In the genomic region with DNA sequence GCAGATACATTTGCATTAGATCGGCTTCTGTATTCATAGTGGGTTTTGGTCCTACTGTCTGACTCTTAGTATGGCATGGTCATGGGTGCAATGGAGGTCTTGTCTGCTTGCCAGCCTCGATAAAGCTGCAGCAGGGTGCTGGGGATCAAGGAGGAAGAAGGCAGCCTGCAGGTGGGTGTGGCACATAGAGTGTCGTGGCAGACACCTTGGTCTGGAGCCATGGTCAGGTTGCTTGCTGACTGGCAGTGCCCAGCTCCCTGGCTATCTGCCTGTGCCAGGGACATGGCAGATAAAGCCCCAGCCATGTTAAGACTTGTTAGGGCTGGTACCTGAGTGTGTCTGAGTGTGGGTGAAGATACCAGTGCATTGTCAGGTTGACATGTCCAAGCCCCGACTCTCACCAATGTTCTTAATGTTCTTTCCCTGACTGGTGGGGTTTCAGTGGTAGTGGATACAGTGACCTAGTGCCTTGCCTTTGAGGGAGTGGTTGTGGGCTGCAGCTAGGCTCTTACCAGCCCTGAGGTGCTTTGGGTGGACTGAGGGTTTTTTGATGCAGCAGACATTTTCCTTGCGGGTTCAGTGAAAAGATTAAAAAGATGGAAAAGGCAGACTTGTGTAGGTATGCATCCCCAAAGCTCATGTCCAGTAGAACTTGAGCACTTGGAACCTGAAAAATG, we compare ENCODE assay signal across 8 cellular contexts. TPM values are rescaled to one million over a fixed set of nuclear protein-coding genes. Genes with fewer than 3 reads are reported as not detected.
DNase-seq lines count a peak whose midpoint lies in the region; ATAC-seq and TF ChIP-seq lines count a peak whose summit lies in the region.

No MANE protein-coding gene starts in this region.

- no peak overlapping the region for H3K27ac ChIP-seq in smooth muscle cell (ENCODE audit: low read depth)

- TF ChIP-seq CTCF in smooth muscle cell (IDR thresholded peaks at IDR 0.05; ENCODE audit: borderline replicate concordance, insufficient read depth, poor library complexity, severe bottlenecking): no peak

- H3K27ac Mint-ChIP-seq in activated CD4-positive, alpha-beta T cell treated with anti-CD3 and anti-CD28 coated beads, Interleukin-2, amount 10 ng/mL, durations not matched to agents 7 days and 5 days: peak overlapping the region; percentile 83

- peaks cover 46% of the 10 kb centered on the region for H3K79me2 ChIP-seq in smooth muscle cell (ENCODE audit: low read depth)

- no peak overlapping the region for H3K4me3 ChIP-seq in smooth muscle cell

- H3K4me2 ChIP-seq in smooth muscle cell: peak overlapping the region; percentile 92

- POLR2A ChIA-PET in activated CD4-positive, alpha-beta T cell treated with anti-CD3 and anti-CD28 coated beads, Interleukin-2, amount 10 ng/mL, durations not matched to agents 7 days and 5 days (lab: Charles Lee): no interaction called here

- no peaks in the 10 kb centered on the region for H3K27me3 ChIP-seq in smooth muscle cell (ENCODE audit: low read depth)

- no peaks in the 10 kb centered on the region for H4K20me1 ChIP-seq in smooth muscle cell (ENCODE audit: low read depth)

- peaks cover 22% of the 10 kb centered on the region for H3K4me1 ChIP-seq in smooth muscle cell (ENCODE audit: low read depth)

- no peaks in the 10 kb centered on the region for H3F3A ChIP-seq in smooth muscle cell (ENCODE audit: low read depth)

- peaks cover 22% of the 10 kb centered on the region for H3K36me3 Mint-ChIP-seq in activated CD4-positive, alpha-beta T cell treated with anti-CD3 and anti-CD28 coated beads, Interleukin-2, amount 10 ng/mL, durations not matched to agents 7 days and 5 days (ENCODE audit: low read depth)

- no peaks in the 10 kb centered on the region for H3K9me3 ChIP-seq in smooth muscle cell (replicated peaks; ENCODE audit: low read depth)

- H2AFZ ChIP-seq in smooth muscle cell (ENCODE audit: low read depth): no peak overlapping the region

- no peak overlapping the region for H3K9ac ChIP-seq in smooth muscle cell (ENCODE audit: low read depth)

- H3K4me1 Mint-ChIP-seq in activated CD4-positive, alpha-beta T cell treated with anti-CD3 and anti-CD28 coated beads, Interleukin-2, amount 10 ng/mL, durations not matched to agents 7 days and 5 days: peaks cover 56% of the 10 kb centered on the region

- 86% methylated on average over 5 of the region's 5 CpGs for WGBS in smooth muscle cell (ENCODE audit: low lambda C conversion rate)

- ATAC-seq in HG03175 (IDR thresholded peaks at IDR 0.05; ENCODE audit: unreplicated experiment): no peak
- ATAC-seq in HG03159 (IDR thresholded peaks at IDR 0.05; ENCODE audit: unreplicated experiment): no peak

- peak; percentile 64 for TF ChIP-seq POLR2A in erythroblast (IDR thresholded peaks at IDR 0.05; ENCODE audit: low read length)

- DNase-seq in activated CD4-positive, alpha-beta T cell treated with anti-CD3 and anti-CD28 coated beads, Interleukin-2, amount 10 ng/mL, durations not matched to agents 7 days and 5 days: peak; percentile 24
- no peak for DNase-seq in activated CD4-positive, alpha-beta T cell treated with anti-CD3 and anti-CD28 coated beads for 1 hour
- DNase-seq in OCI-M1 (lab: John Stamatoyannopoulos, UW): peak; percentile 32
- peak; percentile 68 to 73 for DNase-seq in erythroblast (lab: John Stamatoyannopoulos, UW)
- DNase-seq in smooth muscle cell (lab: John Stamatoyannopoulos, UW; ENCODE audit: unreplicated experiment): no peak
- DNase-seq in middle frontal gyrus (ENCODE audit: extremely low spot score, low spot score): no peak

- peak overlapping the region; percentile 88 for H3K4me3 Mint-ChIP-seq in activated CD4-positive, alpha-beta T cell treated with anti-CD3 and anti-CD28 coated beads, Interleukin-2, amount 10 ng/mL, durations not matched to agents 7 days and 5 days

- CTCF ChIA-PET in activated CD4-positive, alpha-beta T cell treated with anti-CD3 and anti-CD28 coated beads, Interleukin-2, amount 10 ng/mL, durations not matched to agents 7 days and 5 days (lab: Charles Lee): interaction anchor here (1.0 to 5.1 kb wide), 3 partner anchors 11 to 123 kb away, joined by 3 to 41 read pairs (median 4); a partner anchor contains a TSS

- H3K9me3 Mint-ChIP-seq in activated CD4-positive, alpha-beta T cell treated with anti-CD3 and anti-CD28 coated beads, Interleukin-2, amount 10 ng/mL, durations not matched to agents 7 days and 5 days: no peaks in the 10 kb centered on the region

- H3K36me3 ChIP-seq in smooth muscle cell (ENCODE audit: low read depth): no peaks in the 10 kb centered on the region

- H3K27me3 Mint-ChIP-seq in activated CD4-positive, alpha-beta T cell treated with anti-CD3 and anti-CD28 coated beads, Interleukin-2, amount 10 ng/mL, durations not matched to agents 7 days and 5 days: no peaks in the 10 kb centered on the region

RNA-seq across cellular contexts. Expression of a gene that starts 1.8 kb away (rescaled TPM):
- total RNA-seq in activated CD4-positive, alpha-beta T cell treated with anti-CD3 and anti-CD28 coated beads, Interleukin-2, amount 10 ng/mL, durations not matched to agents 7 days and 5 days: 10 to 100 TPM; 22.5 to 22.6 TPM
- total RNA-seq in smooth muscle cell: 4.8 and 10.7 TPM in 2 replicates
- 3.4 and 5.7 TPM in 2 replicates for polyA plus RNA-seq in smooth muscle cell

RNA-seq across cellular contexts. Expression of a gene that starts 34.1 kb away (rescaled TPM):
- 10 to 100 TPM in 1 of 2 experiments, 1 to 10 TPM in 1; 8.8 to 10.3 TPM for total RNA-seq in activated CD4-positive, alpha-beta T cell treated with anti-CD3 and anti-CD28 coated beads, Interleukin-2, amount 10 ng/mL, durations not matched to agents 7 days and 5 days
- total RNA-seq in smooth muscle cell: 9.5 and 10.7 TPM in 2 replicates
- 4.1 and 4.5 TPM in 2 replicates for polyA plus RNA-seq in smooth muscle cell

Comparison
In these comparisons a context has a peak if more than half of its experiments do, and no peak if none do; other contexts are left out.
1. DNase-seq: peak in activated CD4-positive, alpha-beta T cell treated with anti-CD3 and anti-CD28 coated beads, Interleukin-2, amount 10 ng/mL, durations not matched to agents 7 days and 5 days (single experiment), OCI-M1 (single experiment) and erythroblast (2 of 2); none in activated CD4-positive, alpha-beta T cell treated with anti-CD3 and anti-CD28 coated beads for 1 hour (single experiment), smooth muscle cell (single experiment) and middle frontal gyrus (single experiment).